8 cellular contexts compared by ENCODE assay signal in genomic region chr11:65859134-65859811, GRCh38. TPM values are rescaled to one million over a fixed set of nuclear protein-coding genes. Genes with fewer than 3 reads are reported as not detected.
DNase-seq lines count a peak whose midpoint lies in the region; ATAC-seq and TF ChIP-seq lines count a peak whose summit lies in the region.

No MANE protein-coding gene starts in this region.

- peak overlapping the region; percentile 74 for H3K27ac ChIP-seq in PC-3 (ENCODE audit: low read length)
- H3K27ac ChIP-seq in mucosa of rectum (ENCODE audit: low read depth in 2 of 2, low read length in 2 of 2) = peak overlapping the region; percentile 99

- intact Hi-C loops in PC-3 (cut with micrococcal nuclease) = loop anchor here (1.0 to 2.0 kb wide), 2 partner anchors 30 to 244 kb away; partner anchors contain the start of genes FIBP and PCNX3

- H3K4me1 ChIP-seq in PC-3 (ENCODE audit: insufficient read depth, low read length) (peaks cover 41% of the 10 kb centered on the region), mucosa of rectum (ENCODE audit: control insufficient read depth in 2 of 2, insufficient read depth in 2 of 2, low read length in 2 of 2) (peaks cover 52 to 57% of the 10 kb centered on the region in 2 donors)

- H3K36me3 Mint-ChIP-seq in activated T-cell treated with anti-CD3 and anti-CD28 coated beads, Interleukin-2, amount 50 U/mL, for 24 hours (ENCODE audit: low read depth) = peaks cover 82% of the 10 kb centered on the region

- H3F3A ChIP-seq in PC-3 (ENCODE audit: low read length, unreplicated experiment) = peaks cover 11% of the 10 kb centered on the region

- no peaks in the 10 kb centered on the region for H3K27me3 ChIP-seq in PC-3 (ENCODE audit: low read length)
- no peaks in the 10 kb centered on the region for H3K27me3 ChIP-seq in mucosa of rectum (ENCODE audit: control insufficient read depth in 2 of 2, insufficient read depth in 2 of 2, low read length in 2 of 2)

- H3K9me3 Mint-ChIP-seq in activated T-cell treated with anti-CD3 and anti-CD28 coated beads, Interleukin-2, amount 50 U/mL, for 24 hours = no peaks in the 10 kb centered on the region

- H4K20me1 ChIP-seq in PC-3 (ENCODE audit: low read length) = peaks cover 33% of the 10 kb centered on the region

- no peaks in the 10 kb centered on the region for H3K9me3 ChIP-seq in PC-3 (ENCODE audit: low read length)
- H3K9me3 ChIP-seq in mucosa of rectum (ENCODE audit: control insufficient read depth in 2 of 2, low read length in 2 of 2) = no peaks in the 10 kb centered on the region

- H3K4me2 ChIP-seq in PC-3 (ENCODE audit: low read length) = peak overlapping the region; percentile 98

- DNase-seq in DMS153 treated with DMSO at 0.1 percent for 48 hours (lab: John Stamatoyannopoulos, UW; ENCODE audit: unreplicated experiment) (peak; percentile 87), PC-3 (peak; percentile 99), erythroblast (lab: John Stamatoyannopoulos, UW) (peak; percentile 99)
- peak; percentile 99 for DNase-seq in Jurkat, Clone E6-1 (ENCODE audit: low read depth, low spot score)
- DNase-seq in activated T-cell treated with anti-CD3 and anti-CD28 coated beads, Interleukin-2, amount 50 U/mL, for 24 hours = peak; percentile 97
- peak; percentile 92 to 99 for DNase-seq in stimulated activated CD8-positive, alpha-beta memory T cell treated with anti-CD3 and anti-CD28 coated beads, Interleukin-4, amount 100 ng/mL, for 4 hours (ENCODE audit: low read depth in 2 of 2, low spot score in 1 of 2)

- H3K4me3 ChIP-seq in Jurkat, Clone E6-1 (ENCODE audit: low read length) = peak overlapping the region; percentile 96
- H3K4me3 ChIP-seq in PC-3 (ENCODE audit: low read length) (peak overlapping the region; percentile 79), mucosa of rectum (ENCODE audit: low read length in 2 of 2) (peak overlapping the region; percentile 78 to 93)

- peak; percentile 96 for TF ChIP-seq POLR2A in erythroblast (IDR thresholded peaks at IDR 0.05; ENCODE audit: low read length)

- no peaks in the 10 kb centered on the region for H3K27me3 Mint-ChIP-seq in activated T-cell treated with anti-CD3 and anti-CD28 coated beads, Interleukin-2, amount 50 U/mL, for 24 hours

- peak overlapping the region; percentile 93 for H2AFZ ChIP-seq in PC-3 (ENCODE audit: low read length)

- H3K4me3 Mint-ChIP-seq in activated T-cell treated with anti-CD3 and anti-CD28 coated beads, Interleukin-2, amount 50 U/mL, for 24 hours = peak overlapping the region; percentile 90

- peaks cover 62% of the 10 kb centered on the region for H3K79me2 ChIP-seq in PC-3 (ENCODE audit: low read length)

- POLR2A ChIA-PET in PC-3 (lab: Charles Lee; ENCODE audit: unreplicated experiment) = interaction anchor here (0.6 to 1.8 kb wide), 11 partner anchors 10 to 441 kb away, joined by 3 to 23 read pairs (median 5); partner anchors contain the start of genes CCDC85B, FIBP, FOSL1 and RNASEH2C

- H3K9me2 ChIP-seq in PC-3 (replicated peaks; ENCODE audit: low read length) = no peaks in the 10 kb centered on the region

- no TSS peak for BruUV-seq in PC-3 (replicated peaks; lab: Mats Ljungman, UMichigan)

- peak overlapping the region; percentile 90 for H3K9ac ChIP-seq in PC-3 (ENCODE audit: low read length)
- peak overlapping the region; percentile 85 to 96 for H3K9ac ChIP-seq in mucosa of rectum (ENCODE audit: low read depth in 1 of 2, low read length in 2 of 2)

- CTCF ChIA-PET in PC-3 (lab: Charles Lee) = interaction anchor here (0.6 to 2.6 kb wide), 16 partner anchors 8 to 454 kb away, joined by 3 to 26 read pairs (median 4); partner anchors contain the start of genes CCDC85B, FIBP and PCNX3

- peak; percentile 47 for ATAC-seq in GM21717 (IDR thresholded peaks at IDR 0.05; ENCODE audit: unreplicated experiment)
- ATAC-seq in PC-3 = peak; percentile 63

- H3K27ac Mint-ChIP-seq in activated T-cell treated with anti-CD3 and anti-CD28 coated beads, Interleukin-2, amount 50 U/mL, for 24 hours = peak overlapping the region; percentile 98

- H3K36me3 ChIP-seq in PC-3 (ENCODE audit: low read depth, low read length) (peaks cover 31% of the 10 kb centered on the region), mucosa of rectum (ENCODE audit: control insufficient read depth in 2 of 2, insufficient read depth in 2 of 2, low read length in 2 of 2) (peaks cover 36 to 50% of the 10 kb centered on the region in 2 donors)

- TF ChIP-seq CTCF in PC-3 (conservative IDR thresholded peaks at IDR 0.05; ENCODE audit: low read depth, low read length) = no peak

- H3K4me1 Mint-ChIP-seq in activated T-cell treated with anti-CD3 and anti-CD28 coated beads, Interleukin-2, amount 50 U/mL, for 24 hours (ENCODE audit: low read depth) = peaks cover 60% of the 10 kb centered on the region

RNA-seq across cellular contexts. Expression of gene MUS81, which starts 1.0 kb away (rescaled TPM):
- polyA plus RNA-seq in Jurkat, Clone E6-1 (2012; ENCODE audit: insufficient read depth, insufficient read length) = 133 TPM
- total RNA-seq in PC-3 (2014; rRNA removed) = 82.0 and 94.6 TPM in 2 replicates

RNA-seq across cellular contexts. Expression of gene CFL1, which starts 1.3 kb away (rescaled TPM):
- polyA plus RNA-seq in Jurkat, Clone E6-1 (2012; ENCODE audit: insufficient read depth, insufficient read length) = 1,542 TPM
- 2,710 and 3,139 TPM in 2 replicates for total RNA-seq in PC-3 (2014; rRNA removed)

RNA-seq across cellular contexts. Expression of gene EFEMP2, which starts 13.3 kb away (rescaled TPM):
- polyA plus RNA-seq in Jurkat, Clone E6-1 (2012; ENCODE audit: insufficient read depth, insufficient read length) = 9.7 TPM
- 2.6 and 4.5 TPM in 2 replicates for total RNA-seq in PC-3 (2014; rRNA removed)

RNA-seq across cellular contexts. Expression of gene CTSW, which starts 20.4 kb away (rescaled TPM):
- polyA plus RNA-seq in Jurkat, Clone E6-1 (2012; ENCODE audit: insufficient read depth, insufficient read length) = 5.0 TPM
- total RNA-seq in PC-3 (2014; rRNA removed) = 0.11 TPM in 1 of 2 replicates, not detected in the other

RNA-seq across cellular contexts. Expression of gene SNX32, which starts 25.5 kb away (rescaled TPM):
- polyA plus RNA-seq in Jurkat, Clone E6-1 (2012; ENCODE audit: insufficient read depth, insufficient read length) = 0.87 TPM
- not detected in 2 replicates for total RNA-seq in PC-3 (2014; rRNA removed)

Comparison
In these comparisons a context has a peak if more than half of its experiments do, and no peak if none do; other contexts are left out.
1. Peak in every context shown above with its lines: DNase-seq, ATAC-seq, H3K4me3 ChIP-seq and H3K27ac ChIP-seq.